15 cellular contexts compared by ENCODE assay signal in the genomic region with DNA sequence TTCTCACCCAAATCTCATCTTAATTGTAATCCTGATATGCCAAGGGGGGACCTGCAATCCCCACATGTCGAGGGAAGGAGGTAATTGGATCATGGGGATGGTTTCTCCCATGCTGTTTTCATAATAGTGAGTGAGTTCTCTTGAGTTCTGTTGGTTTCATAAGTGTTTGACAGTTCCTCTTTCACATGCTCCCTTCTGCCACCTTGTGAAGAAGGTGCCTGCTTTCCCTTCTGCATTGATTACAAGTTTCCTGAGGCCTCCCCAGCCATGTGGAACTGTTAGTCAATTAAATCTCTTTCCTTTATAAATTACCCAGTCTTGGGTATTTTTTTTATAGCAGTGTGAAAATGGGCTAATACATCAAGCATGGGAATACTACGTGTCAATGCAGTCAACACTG.
DNase-seq lines count a peak whose midpoint lies in the region; ATAC-seq and TF ChIP-seq lines count a peak whose summit lies in the region.
"Had no signal": no experiment of that assay in that cellular context is flagged by ENCODE, and none has a peak within 500 bp of the region (broad histone marks: within the 10 kb centered on the region; RNA-seq: fewer than 3 reads in every experiment).

No MANE protein-coding gene starts in this region.

- peak overlapping the region; percentile 49 for H3K27ac Mint-ChIP-seq in stimulated activated naive B cell treated with anti-CD40 and anti-IgM and Interleukin-4, amounts not matched to agents 10 μg/mL and 1 μg/mL and 100 μg/mL, for 72 hours
- no peak overlapping the region for H3K27ac Mint-ChIP-seq in natural killer cell
- H3K27ac Mint-ChIP-seq: progenitor cell of endocrine pancreas had no signal

- ATAC-seq in HG02678 (IDR thresholded peaks at IDR 0.05; ENCODE audit: unreplicated experiment): peak; percentile 70
- peak; percentile 54 for ATAC-seq in HG03521 (IDR thresholded peaks at IDR 0.05; ENCODE audit: unreplicated experiment)
- ATAC-seq in stimulated activated naive B cell treated with anti-CD40 and anti-IgM and Interleukin-4, amounts not matched to agents 10 μg/mL and 1 μg/mL and 100 μg/mL, for 72 hours (replicated peaks): peak; percentile 78 to 89
- no peak for ATAC-seq in natural killer cell

- no peaks in the 10 kb centered on the region for H3K27me3 Mint-ChIP-seq in stimulated activated naive B cell treated with anti-CD40 and anti-IgM and Interleukin-4, amounts not matched to agents 10 μg/mL and 1 μg/mL and 100 μg/mL, for 72 hours
- no peaks in the 10 kb centered on the region for H3K27me3 Mint-ChIP-seq in natural killer cell (ENCODE audit: low read depth in 2 of 2)
- H3K27me3 Mint-ChIP-seq: progenitor cell of endocrine pancreas had no signal

- H3K4me3 Mint-ChIP-seq in stimulated activated naive B cell treated with anti-CD40 and anti-IgM and Interleukin-4, amounts not matched to agents 10 μg/mL and 1 μg/mL and 100 μg/mL, for 72 hours: no peak overlapping the region
- no peak overlapping the region for H3K4me3 Mint-ChIP-seq in natural killer cell

- H3K9me3 Mint-ChIP-seq in stimulated activated naive B cell treated with anti-CD40 and anti-IgM and Interleukin-4, amounts not matched to agents 10 μg/mL and 1 μg/mL and 100 μg/mL, for 72 hours: peaks cover 7 to 8% of the 10 kb centered on the region in 2 donors
- H3K9me3 Mint-ChIP-seq in natural killer cell: peaks cover 5 to 19% of the 10 kb centered on the region in 2 donors

- no peak for TF ChIP-seq CTCF in natural killer cell (IDR thresholded peaks at IDR 0.05)

- DNase-seq in NCI-H82 (lab: John Stamatoyannopoulos, UW): peak; percentile 46
- DNase-seq in NCI-H82 treated with DMSO at 0.1 percent for 48 hours (lab: John Stamatoyannopoulos, UW; ENCODE audit: unreplicated experiment): no peak
- peak; percentile 2 for DNase-seq in stimulated activated naive B cell treated with anti-CD40 and anti-IgM and Interleukin-4, amounts not matched to agents 10 μg/mL and 1 μg/mL and 100 μg/mL, for 72 hours
- DNase-seq in HT-29 (ENCODE audit: low spot score): no peak
- DNase-seq in natural killer cell: no peak
- no peak for DNase-seq in amniotic stem cell (lab: John Stamatoyannopoulos, UW)
- DNase-seq: activated CD4-positive, alpha-beta T cell treated with anti-CD3 and anti-CD28 coated beads for 48 hours; activated effector memory CD4-positive, alpha-beta T cell treated with Interleukin-2 at 50 U/mL for 16 hours; DMS 273 treated with DMSO at 0.1 percent for 48 hours; NCI-H510A; SJCRH30; stimulated activated CD4-positive, alpha-beta T cell treated with anti-CD3 and anti-CD28 coated beads, Interleukin-4, amount 100 ng/mL, for 1 hour had no signal

- intact Hi-C loops in natural killer cell (cut with micrococcal nuclease): no loop called here

- peaks cover 6 to 25% of the 10 kb centered on the region in 2 donors for H3K4me1 Mint-ChIP-seq in stimulated activated naive B cell treated with anti-CD40 and anti-IgM and Interleukin-4, amounts not matched to agents 10 μg/mL and 1 μg/mL and 100 μg/mL, for 72 hours
- H3K4me1 Mint-ChIP-seq in natural killer cell: no peaks in the 10 kb centered on the region

- no peaks in the 10 kb centered on the region for H3K36me3 Mint-ChIP-seq in stimulated activated naive B cell treated with anti-CD40 and anti-IgM and Interleukin-4, amounts not matched to agents 10 μg/mL and 1 μg/mL and 100 μg/mL, for 72 hours
- H3K36me3 Mint-ChIP-seq in natural killer cell: no peaks in the 10 kb centered on the region

Comparison
In these comparisons a context has a peak if more than half of its experiments do, and no peak if none do; other contexts are left out.
1. DNase-seq: peak in NCI-H82 (single experiment) and stimulated activated naive B cell treated with anti-CD40 and anti-IgM and Interleukin-4, amounts not matched to agents 10 μg/mL and 1 μg/mL and 100 μg/mL, for 72 hours (single experiment); none in NCI-H82 treated with DMSO at 0.1 percent for 48 hours (single experiment), HT-29 (single experiment), natural killer cell (single experiment) and amniotic stem cell (single experiment).
2. ATAC-seq: peak in HG02678 (single experiment), HG03521 (single experiment) and stimulated activated naive B cell treated with anti-CD40 and anti-IgM and Interleukin-4, amounts not matched to agents 10 μg/mL and 1 μg/mL and 100 μg/mL, for 72 hours (2 of 2); none in natural killer cell (0 of 3).